Comparison of ENCODE assay signal across 16 cellular contexts in the genomic region with DNA sequence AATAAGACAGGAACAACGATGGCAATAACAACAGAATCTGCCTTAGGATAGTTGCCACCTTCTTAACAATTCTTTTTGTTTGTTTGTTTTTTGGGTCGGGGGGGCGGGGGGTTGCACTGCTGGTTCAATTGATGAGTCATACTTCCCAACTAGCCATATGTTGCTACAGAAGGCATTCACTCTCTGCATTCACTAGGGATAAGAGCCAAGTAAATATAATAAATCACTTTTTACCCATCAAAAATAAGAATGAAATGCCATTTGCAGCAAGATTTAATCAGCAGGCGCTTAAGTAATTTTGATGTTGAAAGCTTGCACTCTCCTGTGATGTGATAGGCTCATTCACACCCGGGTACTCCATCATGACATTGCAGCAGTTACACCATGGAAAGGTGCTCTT.
DNase-seq lines count a peak whose midpoint lies in the region; ATAC-seq, FAIRE-seq and TF ChIP-seq lines count a peak whose summit lies in the region.
"Had no signal": no experiment of that assay in that cellular context is flagged by ENCODE, and none has a peak within 500 bp of the region (broad histone marks: within the 10 kb centered on the region; RNA-seq: fewer than 3 reads in every experiment).

No MANE protein-coding gene starts in this region.

- POLR2A ChIA-PET in H1 (lab: Charles Lee; ENCODE audit: partially characterized antibody), result interaction anchor here (0.6 kb wide), 1 partner anchor 221 kb away, joined by 3 read pairs; no protein-coding TSS in a partner anchor

- FAIRE-seq in H1 (lab: Jason Lieb, UNC) (no peak), D721Med (lab: Jason Lieb, UNC) (no peak)

- H3K4me3 ChIP-seq in AG10803 (ENCODE audit: low read length), result no peak overlapping the region
- H3K4me3 ChIP-seq in H1 (ENCODE audit: extremely low read depth in 1 of 4, insufficient read depth in 2 of 4, low read depth in 3 of 4, low read length in 4 of 4), result no peak overlapping the region
- H3K4me3 ChIP-seq: ascending aorta, coronary artery, neural progenitor cell had no signal

- H3K79me1 ChIP-seq in H1 (ENCODE audit: low read depth, low read length), result no peaks in the 10 kb centered on the region

- no peak overlapping the region for H2BK20ac ChIP-seq in H1 (ENCODE audit: low read length)

- peak; percentile 62 for DNase-seq in AG10803 (ENCODE audit: low read depth)
- DNase-seq in HCEC 1CT, result peak; percentile 14
- DNase-seq in NCI-H524 treated with DMSO at 0.1 percent for 48 hours (lab: John Stamatoyannopoulos, UW), result peak; percentile 40
- DNase-seq in H1 (ENCODE audit: low read depth in 1 of 2, low spot score in 2 of 2), result no peak
- DNase-seq in HUDEP-2 (lab: John Stamatoyannopoulos, UW; ENCODE audit: unreplicated experiment in 76 of 76), result no peak
- DNase-seq in activated effector memory CD4-positive, alpha-beta T cell treated with anti-CD3 and anti-CD28 coated beads, Interleukin-2, amount 50 U/mL, for 16 hours, result no peak
- no peak for DNase-seq in D721Med (ENCODE audit: insufficient read length, low spot score)
- DNase-seq: activated gamma-delta T cell, AML-193, NCI-H748 treated with DMSO at 0.1 percent for 48 hours, retina had no signal

- H4K20me1 ChIP-seq in H1 (replicated peaks in 1 of 2; ENCODE audit: control insufficient read depth in 1 of 2, insufficient read depth in 2 of 2, low read length in 2 of 2), result no peaks in the 10 kb centered on the region

- 63% methylated on average over 5 of the region's 5 CpGs; no CpG with 5 or more reads in 1 of the 2 experiments for WGBS in H1 (ENCODE audit: extremely low coverage in 1 of 2, insufficient coverage in 1 of 2, insufficient read length in 1 of 2, insufficient replicate concordance in 2 of 2, low coverage in 1 of 2, low lambda C conversion rate in 2 of 2, missing lambda C conversion rate in 1 of 2), 2 experiments

- TF ChIP-seq CTCF in AG10803 (conservative IDR thresholded peaks at IDR 0.05; ENCODE audit: low read length) (no peak), H1 (IDR thresholded peaks at IDR 0.05; ENCODE audit: control extremely low read depth in 1 of 3, insufficient read depth in 1 of 3, low read depth in 1 of 3, low read length in 3 of 3) (no peak), D721Med (IDR thresholded peaks at IDR 0.05; ENCODE audit: insufficient read depth, missing control alignments) (no peak)

- no peak overlapping the region for H2BK5ac ChIP-seq in H1 (ENCODE audit: low read depth, low read length)

- no peak overlapping the region for H3K56ac ChIP-seq in H1 (replicated peaks; ENCODE audit: insufficient read length, low read depth, low read length)

- CTCF ChIA-PET in H1 (lab: Charles Lee; ENCODE audit: partially characterized antibody), result interaction anchor here (0.7 to 6.4 kb wide), 3 partner anchors 12 kb away, joined by 4 to 43 read pairs (median 5); no protein-coding TSS in a partner anchor

- no peak overlapping the region for H3K27ac ChIP-seq in H1 (ENCODE audit: low read depth, low read length)
- H3K27ac ChIP-seq: ascending aorta, coronary artery, neural progenitor cell, RWPE1 had no signal

- TF ChIP-seq RAD21 in H1 (IDR thresholded peaks at IDR 0.05 in 1 of 2, conservative IDR thresholded peaks at IDR 0.05 in 1 of 2; ENCODE audit: low read depth in 2 of 2, low read length in 2 of 2), result no peak

- no peak overlapping the region for H4K8ac ChIP-seq in H1 (ENCODE audit: extremely low read depth, insufficient read depth, low read length)

- no peak for TF ChIP-seq POLR2A in H1 (IDR thresholded peaks at IDR 0.05; ENCODE audit: control extremely low read depth in 1 of 2, low read depth in 2 of 2, low read length in 2 of 2)

- no peaks in the 10 kb centered on the region for H3K9me3 ChIP-seq in H1 (ENCODE audit: insufficient read depth in 2 of 2, low read depth in 1 of 2, low read length in 1 of 2)
- H3K9me3 ChIP-seq: ascending aorta had no signal

- H3K23ac ChIP-seq in H1 (ENCODE audit: insufficient read length), result no peak overlapping the region

- no peaks in the 10 kb centered on the region for H3K36me3 ChIP-seq in H1 (ENCODE audit: control insufficient read depth in 2 of 4, insufficient read depth in 4 of 4, low read length in 3 of 4)
- H3K36me3 ChIP-seq: ascending aorta, neural progenitor cell had no signal

- H4K91ac ChIP-seq in H1 (replicated peaks; ENCODE audit: insufficient read length, low read length), result no peak overlapping the region

- no peak overlapping the region for H2AK5ac ChIP-seq in H1 (ENCODE audit: low read depth, low read length)

- no peak overlapping the region for H3K4me2 ChIP-seq in H1 (ENCODE audit: insufficient read depth in 1 of 2, low read depth in 2 of 2, low read length in 2 of 2)
- H3K4me2 ChIP-seq: neural progenitor cell had no signal

- H4K5ac ChIP-seq in H1 (ENCODE audit: insufficient read length, low read depth, low read length), result no peak overlapping the region

- no peak overlapping the region for H2BK12ac ChIP-seq in H1 (ENCODE audit: low read depth, low read length)

- peaks cover 0 to 3% (median 2%) of the 10 kb centered on the region in 4 experiments; a peak in 2 of 7 replicates for H3K4me1 ChIP-seq in H1 (replicated peaks in 1 of 4; ENCODE audit: control insufficient read depth in 3 of 4, insufficient read depth in 4 of 4, low read length in 3 of 4)
- H3K4me1 ChIP-seq: ascending aorta, neural progenitor cell had no signal

- no peak for TF ChIP-seq EP300 in H1 (IDR thresholded peaks at IDR 0.05; ENCODE audit: borderline replicate concordance in 1 of 2, low read depth in 2 of 2, low read length in 2 of 2)

- no peak overlapping the region for H3K9ac ChIP-seq in H1 (replicated peaks in 1 of 4; ENCODE audit: extremely low read depth in 1 of 4, low read depth in 3 of 4, low read length in 3 of 4)
- H3K9ac ChIP-seq: neural progenitor cell had no signal

- no peak overlapping the region for H2BK120ac ChIP-seq in H1 (replicated peaks; ENCODE audit: low read depth, low read length)

- ATAC-seq in HG02759 (IDR thresholded peaks at IDR 0.05; ENCODE audit: unreplicated experiment), result no peak

- no peaks in the 10 kb centered on the region for H3K27me3 ChIP-seq in H1 (replicated peaks in 1 of 4; ENCODE audit: control insufficient read depth in 3 of 4, extremely low read depth in 1 of 4, insufficient read depth in 3 of 4, low read length in 3 of 4)
- H3K27me3 ChIP-seq: ascending aorta, neural progenitor cell had no signal

- H3K14ac ChIP-seq in H1 (ENCODE audit: insufficient read length), result no peak overlapping the region

- H3K4ac ChIP-seq in H1 (replicated peaks; ENCODE audit: insufficient read length, low read depth, low read length), result no peak overlapping the region

- H2BK15ac ChIP-seq in H1 (ENCODE audit: low read length), result no peak overlapping the region

- H3K18ac ChIP-seq in H1 (ENCODE audit: extremely low read depth, low read length), result no peak overlapping the region

- no peaks in the 10 kb centered on the region for H3K79me2 ChIP-seq in H1 (ENCODE audit: control insufficient read depth in 1 of 2, insufficient read depth in 2 of 2, low read length in 2 of 2)

- no peak overlapping the region for H2AFZ ChIP-seq in H1 (ENCODE audit: low read length)
- H2AFZ ChIP-seq: neural progenitor cell had no signal

- H3K23me2 ChIP-seq in H1 (ENCODE audit: low read depth, low read length), result no peaks in the 10 kb centered on the region

TF ChIP-seq in H1, 55 proteins besides CTCF, POLR2A, EP300 and RAD21:
- TF ChIP-seq SP4 (IDR thresholded peaks at IDR 0.05; ENCODE audit: low read length), result no peak
- TF ChIP-seq JUND (IDR thresholded peaks at IDR 0.05; ENCODE audit: low read length), result peak; percentile 65; the same call in 1 of the 2 replicates

Comparison
In these comparisons a context has a peak if more than half of its experiments do, and no peak if none do; other contexts are left out.
1. DNase-seq: peak in AG10803 (single experiment), HCEC 1CT (single experiment) and NCI-H524 treated with DMSO at 0.1 percent for 48 hours (single experiment); none in H1 (0 of 2), HUDEP-2 (0 of 76), activated effector memory CD4-positive, alpha-beta T cell treated with anti-CD3 and anti-CD28 coated beads, Interleukin-2, amount 50 U/mL, for 16 hours (single experiment) and D721Med (single experiment).